27 cellular contexts compared by ENCODE assay signal in the genomic region with DNA sequence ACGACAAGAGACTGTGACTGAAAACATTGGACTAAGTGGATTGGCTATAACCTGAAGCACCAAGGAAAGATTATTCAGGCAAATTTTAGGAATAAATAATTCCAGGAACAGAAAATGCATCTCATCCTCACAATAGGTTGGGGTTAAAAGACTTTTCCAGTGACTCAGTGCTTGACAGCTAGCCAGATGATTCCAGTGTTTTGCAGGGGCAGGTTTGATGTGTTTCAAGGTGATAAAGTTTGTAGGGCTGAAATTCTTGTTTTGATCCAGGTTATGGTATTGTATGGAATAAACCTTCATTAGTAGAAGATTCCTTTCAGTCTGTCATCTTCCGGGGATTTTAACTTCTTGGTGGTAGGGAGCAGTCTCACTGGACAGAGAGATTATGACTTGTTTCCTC. TPM values are rescaled to one million over a fixed set of nuclear protein-coding genes. Genes with fewer than 3 reads are reported as not detected.
DNase-seq lines count a peak whose midpoint lies in the region; ATAC-seq and TF ChIP-seq lines count a peak whose summit lies in the region.
"Had no signal": no experiment of that assay in that cellular context is flagged by ENCODE, and none has a peak within 500 bp of the region (broad histone marks: within the 10 kb centered on the region; RNA-seq: fewer than 3 reads in every experiment).

No MANE protein-coding gene starts in this region.

- H3K27ac ChIP-seq in CD4-positive, alpha-beta memory T cell (ENCODE audit: low read depth, low read length): no peak overlapping the region
- H3K27ac ChIP-seq in PC-3 (ENCODE audit: low read length) (no peak overlapping the region), epithelial cell of prostate (peak overlapping the region; percentile 86), esophagus muscularis mucosa (replicated peaks in 1 of 4) (no peak overlapping the region)
- H3K27ac ChIP-seq: BLaER1, KMS-11, pancreas, Peyer's patch, right atrium auricular region, tibial nerve had no signal

- H3K79me2 ChIP-seq in PC-3 (ENCODE audit: low read length): peaks cover 60% of the 10 kb centered on the region

- CTCF ChIA-PET in CD4-positive, alpha-beta memory T cell (lab: Charles Lee; ENCODE audit: partially characterized antibody): interaction anchor here (0.9 kb wide), 1 partner anchor 28 kb away, joined by 4 read pairs; no protein-coding TSS in a partner anchor
- CTCF ChIA-PET in PC-3 (lab: Charles Lee): no interaction called here

- WGBS in esophagus muscularis mucosa: 80% methylated on average over 2 of the region's 2 CpGs

- H3K36me3 Mint-ChIP-seq in CD4-positive, alpha-beta memory T cell: peaks cover 5 to 7% of the 10 kb centered on the region in 2 donors
- H3K36me3 Mint-ChIP-seq in nephron (ENCODE audit: low read depth): peaks cover 13% of the 10 kb centered on the region
- no peaks in the 10 kb centered on the region for H3K36me3 Mint-ChIP-seq in effector memory CD8-positive, alpha-beta T cell (ENCODE audit: insufficient read depth)

- no peaks in the 10 kb centered on the region for H3K27me3 ChIP-seq in CD4-positive, alpha-beta memory T cell (ENCODE audit: insufficient read depth, low read length)
- H3K27me3 ChIP-seq in PC-3 (ENCODE audit: low read length) (no peaks in the 10 kb centered on the region), esophagus muscularis mucosa (no peaks in the 10 kb centered on the region)
- H3K27me3 ChIP-seq: BLaER1, pancreas, Peyer's patch, right atrium auricular region, tibial nerve had no signal

- TF ChIP-seq CTCF in PC-3 (conservative IDR thresholded peaks at IDR 0.05; ENCODE audit: low read depth, low read length) (no peak), nephron (IDR thresholded peaks at IDR 0.05; ENCODE audit: unreplicated experiment in 3 of 3) (no peak), esophagus muscularis mucosa (IDR thresholded peaks at IDR 0.05) (no peak)

- H3K9me3 ChIP-seq in CD4-positive, alpha-beta memory T cell (ENCODE audit: control insufficient read depth in 1 of 2, low read length in 2 of 2): no peaks in the 10 kb centered on the region
- H3K9me3 ChIP-seq in PC-3 (ENCODE audit: low read length) (no peaks in the 10 kb centered on the region), esophagus muscularis mucosa (no peaks in the 10 kb centered on the region)
- H3K9me3 ChIP-seq: BLaER1, pancreas, Peyer's patch, right atrium auricular region, tibial nerve had no signal

- in situ Hi-C loops in ACHN (cut with HindIII; ENCODE audit: low pct_ligation_motif_present, low pct_unique_long_range_greater_than_20kb, low sequenced_read_pairs): no loop called here

- no peak for TF ChIP-seq POLR2A in esophagus muscularis mucosa (IDR thresholded peaks at IDR 0.05; ENCODE audit: low read depth)

- peak overlapping the region in 2 of 7 donors; percentile 8 to 55 for H3K27ac Mint-ChIP-seq in CD4-positive, alpha-beta memory T cell
- H3K27ac Mint-ChIP-seq in nephron: no peak overlapping the region
- H3K27ac Mint-ChIP-seq in effector memory CD8-positive, alpha-beta T cell: peak overlapping the region in 1 of 2 donors; percentile 49

- H3K9me3 Mint-ChIP-seq in CD4-positive, alpha-beta memory T cell: peaks cover 0 to 2% (median 0%) of the 10 kb centered on the region in 8 donors
- no peaks in the 10 kb centered on the region for H3K9me3 Mint-ChIP-seq in nephron
- H3K9me3 Mint-ChIP-seq in effector memory CD8-positive, alpha-beta T cell: no peaks in the 10 kb centered on the region
- H3K9me3 Mint-ChIP-seq: naive thymus-derived CD8-positive, alpha-beta T cell had no signal

- peak overlapping the region in 6 of 8 donors; percentile 16 to 63 (median 24) for H3K4me3 Mint-ChIP-seq in CD4-positive, alpha-beta memory T cell
- peak overlapping the region in 2 of 3 experiments; percentile 65 to 75 for H3K4me3 Mint-ChIP-seq in nephron
- no peak overlapping the region for H3K4me3 Mint-ChIP-seq in effector memory CD8-positive, alpha-beta T cell

- no peak for ATAC-seq in PC-3
- no peak for ATAC-seq in effector memory CD8-positive, alpha-beta T cell (replicated peaks)
- ATAC-seq: HCT116; naive thymus-derived CD8-positive, alpha-beta T cell; pancreas had no signal

- no peaks in the 10 kb centered on the region for H3K36me3 ChIP-seq in CD4-positive, alpha-beta memory T cell (ENCODE audit: insufficient read depth, low read length)
- H3K36me3 ChIP-seq in PC-3 (ENCODE audit: low read depth, low read length) (no peaks in the 10 kb centered on the region), esophagus muscularis mucosa (peaks cover 0 to 9% (median 4%) of the 10 kb centered on the region in 4 donors)
- H3K36me3 ChIP-seq: pancreas, right atrium auricular region had no signal

- no peak overlapping the region for H3K4me3 ChIP-seq in CD4-positive, alpha-beta memory T cell (ENCODE audit: low read length in 2 of 2)
- no peak overlapping the region for H3K4me3 ChIP-seq in PC-3 (ENCODE audit: low read length)
- H3K4me3 ChIP-seq in esophagus muscularis mucosa: no peak overlapping the region
- H3K4me3 ChIP-seq: BLaER1, pancreas, Peyer's patch, right atrium auricular region, smooth muscle cell, tibial nerve had no signal

- BruUV-seq in PC-3 (replicated peaks; lab: Mats Ljungman, UMichigan): no TSS peak

- DNase-seq in CD4-positive, alpha-beta memory T cell: no peak
- DNase-seq in PC-3 (peak; percentile 64), epithelial cell of prostate (ENCODE audit: low read depth, low spot score) (no peak), esophagus muscularis mucosa (ENCODE audit: extremely low spot score) (no peak), ACHN (no peak)
- no peak for DNase-seq in effector memory CD8-positive, alpha-beta T cell
- no peak for DNase-seq in central memory CD4-positive, alpha-beta T cell
- DNase-seq: activated CD4-positive, alpha-beta T cell treated with anti-CD3 and anti-CD28 coated beads, Interleukin-2, amount 50 U/mL, for 4 hours; activated naive CD4-positive, alpha-beta T cell treated with Interleukin-2 at 50 U/mL for 16 hours; Calu3; cortex of kidney; DND-41; islet precursor cell; naive thymus-derived CD8-positive, alpha-beta T cell; NCI-H1048; NCI-H187; NCI-H526 treated with DMSO at 0.1 percent for 48 hours; pancreas; Peyer's patch; stimulated activated CD4-positive, alpha-beta T cell treated with anti-CD3 and anti-CD28 coated beads, Interleukin-2, amount 100 ng/mL, for 24 hours had no signal

- H4K20me1 ChIP-seq in PC-3 (ENCODE audit: low read length): peaks cover 10% of the 10 kb centered on the region; the same call in 1 of the 2 replicates

- POLR2A ChIA-PET in CD4-positive, alpha-beta memory T cell (lab: Charles Lee; ENCODE audit: partially characterized antibody): no interaction called here
- POLR2A ChIA-PET in PC-3 (lab: Charles Lee; ENCODE audit: unreplicated experiment): no interaction called here

- H3K9me2 ChIP-seq in PC-3 (replicated peaks; ENCODE audit: low read length): no peaks in the 10 kb centered on the region

- H3F3A ChIP-seq in PC-3 (ENCODE audit: low read length, unreplicated experiment): no peaks in the 10 kb centered on the region

- H2AFZ ChIP-seq in PC-3 (ENCODE audit: low read length): no peak overlapping the region

- no peak overlapping the region for H3K9ac ChIP-seq in PC-3 (ENCODE audit: low read length)
- H3K9ac ChIP-seq: BLaER1, KMS-11 had no signal

- H3K4me2 ChIP-seq in PC-3 (ENCODE audit: low read length): peak overlapping the region; percentile 44; the same call in 1 of the 2 replicates
- H3K4me2 ChIP-seq: BLaER1, KMS-11, smooth muscle cell had no signal

- H3K27me3 Mint-ChIP-seq in CD4-positive, alpha-beta memory T cell: no peaks in the 10 kb centered on the region
- H3K27me3 Mint-ChIP-seq in nephron (ENCODE audit: low read depth): peaks cover 11% of the 10 kb centered on the region
- H3K27me3 Mint-ChIP-seq in effector memory CD8-positive, alpha-beta T cell: no peaks in the 10 kb centered on the region
- H3K27me3 Mint-ChIP-seq: naive thymus-derived CD8-positive, alpha-beta T cell had no signal

- no peak for TF ChIP-seq EP300 in esophagus muscularis mucosa (IDR thresholded peaks at IDR 0.05)

- H3K4me1 ChIP-seq in CD4-positive, alpha-beta memory T cell (ENCODE audit: insufficient read depth, low read length): peaks cover 43% of the 10 kb centered on the region
- H3K4me1 ChIP-seq in PC-3 (ENCODE audit: insufficient read depth, low read length) (peaks cover 16% of the 10 kb centered on the region), esophagus muscularis mucosa (peaks cover 11 to 35% (median 33%) of the 10 kb centered on the region in 4 donors)

- H3K4me1 Mint-ChIP-seq in CD4-positive, alpha-beta memory T cell: peaks cover 34 to 67% (median 46%) of the 10 kb centered on the region in 4 donors
- H3K4me1 Mint-ChIP-seq in nephron: peaks cover 28% of the 10 kb centered on the region
- peaks cover 41 to 43% of the 10 kb centered on the region in 2 donors for H3K4me1 Mint-ChIP-seq in effector memory CD8-positive, alpha-beta T cell (ENCODE audit: low read depth in 2 of 2)

- intact Hi-C loops in CD4-positive, alpha-beta memory T cell (cut with micrococcal nuclease): no loop called here
- intact Hi-C loops in PC-3 (cut with micrococcal nuclease): no loop called here
- intact Hi-C loops in esophagus muscularis mucosa (cut with DNase I): loop anchor here (5.0 kb wide), 1 partner anchor 424 kb away; no protein-coding TSS in a partner anchor

RNA-seq across cellular contexts. Expression of gene EXT2, which starts 2.3 kb away (rescaled TPM):
- 10 to 100 TPM; 28.2 to 30.3 TPM for total RNA-seq in CD4-positive, alpha-beta memory T cell
- polyA plus RNA-seq in CD4-positive, alpha-beta memory T cell: 10 to 100 TPM; 41.0 to 48.5 TPM
- total RNA-seq in PC-3 (2014; rRNA removed) (74.2 and 77.0 TPM in 2 replicates), esophagus muscularis mucosa (10 to 100 TPM; 47.8 to 80.4 (median 68.0) TPM)

RNA-seq across cellular contexts. Expression of gene ACCS, which starts 31.8 kb away (rescaled TPM):
- 10 to 100 TPM; 74.9 to 78.9 TPM for total RNA-seq in CD4-positive, alpha-beta memory T cell
- polyA plus RNA-seq in CD4-positive, alpha-beta memory T cell: 1 to 10 TPM; 1.6 to 5.3 TPM
- total RNA-seq in PC-3 (2014; rRNA removed): 3.8 and 7.5 TPM in 2 replicates
- 10 to 100 TPM in 2 of 4 donors, 1 to 10 TPM in 2; 8.0 to 19.1 (median 13.5) TPM for total RNA-seq in esophagus muscularis mucosa

RNA-seq across cellular contexts. Expression of gene ACCSL, which starts 50.0 kb away (rescaled TPM):
- total RNA-seq in CD4-positive, alpha-beta memory T cell: not detected
- polyA plus RNA-seq in CD4-positive, alpha-beta memory T cell: not detected
- total RNA-seq in PC-3 (2014; rRNA removed) (not detected in 2 replicates), esophagus muscularis mucosa (not detected)
- total RNA-seq: Calu3; naive thymus-derived CD8-positive, alpha-beta T cell; pancreas; Peyer's patch; right atrium auricular region; smooth muscle cell had no signal
- polyA plus RNA-seq: naive thymus-derived CD8-positive, alpha-beta T cell; pancreas; smooth muscle cell had no signal

Comparison
In these comparisons a context has a peak if more than half of its experiments do, and no peak if none do; other contexts are left out.
1. H3K4me3 Mint-ChIP-seq: peak in CD4-positive, alpha-beta memory T cell (6 of 8) and nephron (2 of 3); none in effector memory CD8-positive, alpha-beta T cell (0 of 2).